ENCODE assay signal across 24 cellular contexts in the genomic region with DNA sequence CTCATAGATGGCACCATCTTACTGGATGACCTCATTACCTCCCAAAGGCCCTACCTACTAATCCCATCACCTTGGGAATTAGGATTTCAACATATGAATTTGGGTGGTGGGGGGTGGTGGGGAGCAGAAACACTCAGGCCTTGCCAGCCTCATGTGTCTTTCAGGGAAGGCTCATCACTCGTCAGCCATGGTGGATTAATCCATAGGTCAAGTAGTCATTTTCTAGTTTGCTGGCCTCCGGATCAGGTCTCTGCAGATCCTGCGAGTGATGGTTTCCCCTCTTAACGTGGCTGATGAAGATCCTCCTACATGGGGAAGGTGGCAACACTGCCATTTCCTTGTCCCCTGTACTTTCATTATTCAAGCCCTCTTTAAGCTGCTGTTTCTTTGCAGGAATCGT.
"Had no signal": no experiment of that assay in that cellular context is flagged by ENCODE, and none has a peak within 500 bp of the region (broad histone marks: within the 10 kb centered on the region; RNA-seq: fewer than 3 reads in every experiment).

No MANE protein-coding gene starts in this region.

- ATAC-seq: activated CD4-positive, alpha-beta T cell treated with anti-CD3 and anti-CD28 coated beads for 36 hours; activated naive CD4-positive, alpha-beta T cell treated with anti-CD3 and anti-CD28 coated beads, Interleukin-2, amount 50 U/mL, for 72 hours; natural killer cell treated with Interleukin-12 subunit alpha and Interleukin-12 subunit beta and Interleukin-15 and Interleukin-18, amount 100 ng/mL, for 72 hours; pancreas; psoas muscle; upper lobe of right lung had no signal

- H3K27me3 ChIP-seq: neutrophil, pancreas, right atrium auricular region, thyroid gland, upper lobe of right lung had no signal

- H3K4me3 Mint-ChIP-seq: activated B cell treated with CpG ODN at 0.5 μM for 24 hours; activated CD4-positive, alpha-beta T cell treated with anti-CD3 and anti-CD28 coated beads for 36 hours; activated T-cell treated with anti-CD3 and anti-CD28 coated beads, Interleukin-2, amount 50 U/mL, for 24 hours; brain; dendritic cell treated with granulocyte-macrophage colony-stimulating factor and Interleukin-4, amounts not matched to agents 40 ng/mL and 50 ng/mL, for 4 days; immature natural killer cell; natural killer cell treated with Interleukin-12 subunit alpha and Interleukin-12 subunit beta and Interleukin-15 and Interleukin-18, amount 100 ng/mL, for 72 hours; stimulated activated naive CD8-positive, alpha-beta T cell treated with anti-CD3 and anti-CD28 coated beads, Interleukin-15, Interleukin-2, amounts not matched to agents 100 ng/mL and 50 ng/mL, for 24 hours had no signal

- H3K4me3 ChIP-seq: pancreas, psoas muscle, right atrium auricular region, thyroid gland, upper lobe of right lung had no signal

- H3K9me3 ChIP-seq: neutrophil, pancreas, psoas muscle, right atrium auricular region, thyroid gland, upper lobe of right lung had no signal

- H3K4me1 ChIP-seq: pancreas, psoas muscle, right atrium auricular region, upper lobe of right lung had no signal

- H3K27ac ChIP-seq: neutrophil, pancreas, psoas muscle, right atrium auricular region, thyroid gland, upper lobe of right lung had no signal

- H3K27me3 Mint-ChIP-seq: activated B cell treated with CpG ODN at 0.5 μM for 24 hours; activated CD4-positive, alpha-beta T cell treated with anti-CD3 and anti-CD28 coated beads for 36 hours; activated T-cell treated with anti-CD3 and anti-CD28 coated beads, Interleukin-2, amount 50 U/mL, for 24 hours; brain; dendritic cell treated with granulocyte-macrophage colony-stimulating factor and Interleukin-4, amounts not matched to agents 40 ng/mL and 50 ng/mL, for 4 days; natural killer cell treated with Interleukin-12 subunit alpha and Interleukin-12 subunit beta and Interleukin-15 and Interleukin-18, amount 100 ng/mL, for 72 hours; stimulated activated naive CD8-positive, alpha-beta T cell treated with anti-CD3 and anti-CD28 coated beads, Interleukin-15, Interleukin-2, amounts not matched to agents 100 ng/mL and 50 ng/mL, for 24 hours had no signal

- H3K27ac Mint-ChIP-seq: activated B cell treated with CpG ODN at 0.5 μM for 24 hours; activated CD4-positive, alpha-beta T cell treated with anti-CD3 and anti-CD28 coated beads for 36 hours; activated naive CD4-positive, alpha-beta T cell treated with anti-CD3 and anti-CD28 coated beads, Interleukin-2, amount 50 U/mL, for 72 hours; activated T-cell treated with anti-CD3 and anti-CD28 coated beads, Interleukin-2, amount 50 U/mL, for 24 hours; dendritic cell treated with granulocyte-macrophage colony-stimulating factor and Interleukin-4, amounts not matched to agents 40 ng/mL and 50 ng/mL, for 4 days; immature natural killer cell; stimulated activated naive CD8-positive, alpha-beta T cell treated with anti-CD3 and anti-CD28 coated beads, Interleukin-15, Interleukin-2, amounts not matched to agents 100 ng/mL and 50 ng/mL, for 24 hours had no signal

- DNase-seq: activated B cell treated with CpG ODN at 0.5 μM for 24 hours; activated CD4-positive, alpha-beta T cell treated with anti-CD3 and anti-CD28 coated beads for 36 hours; activated CD4-positive, alpha-beta T cell treated with anti-CD3 and anti-CD28 coated beads, Interleukin-2, amount 50 U/mL, for 48 hours; activated T-cell treated with anti-CD3 and anti-CD28 coated beads, Interleukin-2, amount 50 U/mL, for 24 hours; aorta; effector CD4-positive, alpha-beta T cell; erythroblast; immature natural killer cell; left ventricle myocardium superior; mammary epithelial cell; pancreas; psoas muscle; stimulated activated CD4-positive, alpha-beta T cell treated with anti-CD3 and anti-CD28 coated beads, Interleukin-4, amount 100 ng/mL, for 24 hours; substantia nigra; T1000; thyroid gland; upper lobe of right lung had no signal

- H3K9me3 Mint-ChIP-seq: activated B cell treated with CpG ODN at 0.5 μM for 24 hours; activated naive CD4-positive, alpha-beta T cell treated with anti-CD3 and anti-CD28 coated beads, Interleukin-2, amount 50 U/mL, for 72 hours; activated T-cell treated with anti-CD3 and anti-CD28 coated beads, Interleukin-2, amount 50 U/mL, for 24 hours; brain; dendritic cell treated with granulocyte-macrophage colony-stimulating factor and Interleukin-4, amounts not matched to agents 40 ng/mL and 50 ng/mL, for 4 days; immature natural killer cell; natural killer cell treated with Interleukin-12 subunit alpha and Interleukin-12 subunit beta and Interleukin-15 and Interleukin-18, amount 100 ng/mL, for 72 hours; stimulated activated naive CD8-positive, alpha-beta T cell treated with anti-CD3 and anti-CD28 coated beads, Interleukin-15, Interleukin-2, amounts not matched to agents 100 ng/mL and 50 ng/mL, for 24 hours had no signal

- H3K4me1 Mint-ChIP-seq: activated B cell treated with CpG ODN at 0.5 μM for 24 hours had no signal
